Comparison of ENCODE assay signal across 30 cellular contexts in genomic region chr9:107435415-107435814, GRCh38. TPM values are rescaled to one million over a fixed set of nuclear protein-coding genes. Genes with fewer than 3 reads are reported as not detected.
"Had no signal": no experiment of that assay in that cellular context is flagged by ENCODE, and none has a peak within 500 bp of the region (broad histone marks: within the 10 kb centered on the region; RNA-seq: fewer than 3 reads in every experiment).

No MANE protein-coding gene starts in this region.

- H2AFZ ChIP-seq: parathyroid adenoma had no signal

- H3K9me3 ChIP-seq: ovary, psoas muscle, spleen, suprapubic skin, testis, tibial artery, transverse colon, upper lobe of right lung, uterus had no signal

- H3K4me3 ChIP-seq: ovary, psoas muscle, skin epidermis, smooth muscle cell, spleen, suprapubic skin, testis, tibial artery, transverse colon, upper lobe of right lung, uterus had no signal

- H3K9ac ChIP-seq: parathyroid adenoma had no signal

- H3K27ac ChIP-seq: ovary, parathyroid adenoma, psoas muscle, skin epidermis, spleen, suprapubic skin, testis, tibial artery, transverse colon, upper lobe of right lung, uterus had no signal

- DNase-seq: naive thymus-derived CD8-positive, alpha-beta T cell; nephron progenitor cell; occipital lobe; ovary; posterior cingulate gyrus; psoas muscle; right cardiac atrium; spleen; stimulated activated CD4-positive, alpha-beta T cell treated with anti-CD3 and anti-CD28 coated beads, Interleukin-12 subunit alpha, Interleukin-12 subunit beta, amount 100 ng/mL, for 4 hours; stimulated activated CD4-positive, alpha-beta T cell treated with anti-CD3 and anti-CD28 coated beads, Interleukin-1b, Interleukin-23, amount 100 ng/mL, for 48 hours; stimulated activated CD4-positive, alpha-beta T cell treated with anti-CD3 and anti-CD28 coated beads, Interleukin-4, amount 100 ng/mL, for 1 hour; stimulated activated CD4-positive, alpha-beta T cell treated with anti-CD3 and anti-CD28 coated beads, Interleukin-4, amount 100 ng/mL, for 4 hours; stimulated activated CD8-positive, alpha-beta memory T cell treated with anti-CD3 and anti-CD28 coated beads, Interleukin-4, amount 100 ng/mL, for 48 hours; stimulated activated naive CD4-positive, alpha-beta T cell; stimulated activated naive CD8-positive, alpha-beta T cell treated with anti-CD3 and anti-CD28 coated beads, Interleukin-15, amount 100 ng/mL, for 72 hours; stimulated activated naive CD8-positive, alpha-beta T cell treated with anti-CD3 and anti-CD28 coated beads, Interleukin-15, Interleukin-2, amounts not matched to agents 100 U/mL and 50 U/mL, for 24 hours; substantia nigra; testis; tibial artery; transverse colon; uterus had no signal

- H3K36me3 ChIP-seq: ovary, spleen, suprapubic skin, tibial artery, transverse colon, upper lobe of right lung, uterus had no signal

- H3K27me3 ChIP-seq: ovary, suprapubic skin, testis, tibial artery, transverse colon, upper lobe of right lung, uterus had no signal

- H3K4me2 ChIP-seq: smooth muscle cell had no signal

- ATAC-seq: naive thymus-derived CD8-positive, alpha-beta T cell; natural killer cell treated with Interleukin-12 subunit alpha and Interleukin-12 subunit beta and Interleukin-15 and Interleukin-18, amount 100 ng/mL, for 72 hours; psoas muscle; right cardiac atrium; sciatic nerve; stimulated activated memory B cell treated with anti-CD40 and anti-IgM and Interleukin-4, amounts not matched to agents 10 μg/mL and 1 μg/mL and 100 μg/mL, for 72 hours; stimulated activated naive CD8-positive, alpha-beta T cell treated with anti-CD3 and anti-CD28 coated beads, Interleukin-15, amount 100 ng/mL, for 72 hours; stimulated activated naive CD8-positive, alpha-beta T cell treated with anti-CD3 and anti-CD28 coated beads, Interleukin-15, Interleukin-2, amounts not matched to agents 100 U/mL and 50 U/mL, for 24 hours; upper lobe of right lung had no signal

- H3K79me2 ChIP-seq: parathyroid adenoma had no signal

- H3K4me1 ChIP-seq: parathyroid adenoma, psoas muscle, spleen, testis, tibial artery, upper lobe of right lung, uterus had no signal

RNA-seq across cellular contexts. Expression of gene KLF4, which starts 54.2 kb away (rescaled TPM):
- total RNA-seq: neural crest cell had no signal
- polyA plus RNA-seq: naive thymus-derived CD8-positive, alpha-beta T cell had no signal
